In genomic region chr10:6493521-6494451, GRCh38 we compare ENCODE assay signal across 1 cellular context.
TF ChIP-seq lines count a peak whose summit lies in the region.

No MANE protein-coding gene starts in this region.

TF ChIP-seq in HEK293, 187 proteins besides CTCF, POLR2A, EP300 and RAD21 (continued from another document):
- TF ChIP-seq GLI2 (tag by site-specific recombination; IDR thresholded peaks at IDR 0.05; ENCODE audit: borderline replicate concordance, low read depth) (no peak), SCRT2 (tag by site-specific recombination; IDR thresholded peaks at IDR 0.05) (peak; percentile 77)
